16 cellular contexts compared by ENCODE assay signal in the genomic region with DNA sequence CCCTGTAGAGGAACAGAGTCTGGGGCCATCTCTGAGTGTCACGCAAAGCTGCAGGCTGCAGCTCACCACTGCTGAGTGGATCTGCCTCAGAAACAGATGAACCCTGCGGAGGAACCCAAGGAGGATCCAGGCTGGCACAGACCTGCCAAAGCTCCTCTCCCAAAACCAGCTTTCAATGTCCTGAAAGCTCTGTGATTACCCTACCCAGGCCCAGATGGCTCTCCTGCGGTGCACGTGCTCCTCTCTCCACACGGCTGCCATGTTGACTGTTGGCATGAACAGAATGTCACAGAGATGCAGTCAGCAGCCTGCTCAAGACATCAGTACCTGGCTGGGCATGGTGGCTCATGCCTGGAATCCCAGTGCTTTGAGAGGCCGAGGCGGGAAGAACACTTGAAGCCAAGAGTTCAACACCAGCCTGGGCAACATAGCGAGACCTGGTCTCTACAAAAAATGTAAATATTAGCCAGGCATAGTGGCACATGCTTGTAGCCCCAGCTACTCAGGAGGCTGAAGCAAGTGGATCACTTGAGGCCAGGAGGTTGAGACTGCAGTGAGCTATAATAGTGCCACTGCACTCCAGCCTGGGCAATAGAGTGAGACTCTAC.
A peak's percentile ranks its signal among the peaks of the same experiment; 100 is the strongest.
DNase-seq lines count a peak whose midpoint lies in the region; TF ChIP-seq lines count a peak whose summit lies in the region.
"Had no signal": no experiment of that assay in that cellular context is flagged by ENCODE, and none has a peak within 500 bp of the region (broad histone marks: within the 10 kb centered on the region; RNA-seq: fewer than 3 reads in every experiment).

No MANE protein-coding gene starts in this region.

- H3K4me1 Mint-ChIP-seq in activated naive CD4-positive, alpha-beta T cell treated with anti-CD3 and anti-CD28 coated beads, Interleukin-2, amount 50 U/mL, for 24 hours: peaks cover 29% of the 10 kb centered on the region
- H3K4me1 Mint-ChIP-seq in osteocyte (ENCODE audit: unreplicated experiment): no peaks in the 10 kb centered on the region
- H3K4me1 Mint-ChIP-seq: CD8-positive, alpha-beta memory T cell had no signal

- peaks cover 4% of the 10 kb centered on the region for H3K9me3 Mint-ChIP-seq in activated naive CD4-positive, alpha-beta T cell treated with anti-CD3 and anti-CD28 coated beads, Interleukin-2, amount 50 U/mL, for 24 hours
- peaks cover 7% of the 10 kb centered on the region for H3K9me3 Mint-ChIP-seq in osteocyte (ENCODE audit: unreplicated experiment)
- H3K9me3 Mint-ChIP-seq: GM23338 had no signal

- H3K4me3 Mint-ChIP-seq in activated naive CD4-positive, alpha-beta T cell treated with anti-CD3 and anti-CD28 coated beads, Interleukin-2, amount 50 U/mL, for 24 hours: peak overlapping the region; percentile 26
- no peak overlapping the region for H3K4me3 Mint-ChIP-seq in osteocyte (ENCODE audit: unreplicated experiment)
- H3K4me3 Mint-ChIP-seq: CD4-positive, CD25-positive, alpha-beta regulatory T cell; CD8-positive, alpha-beta memory T cell; GM23338 had no signal

- no peak overlapping the region for H3K27ac Mint-ChIP-seq in activated naive CD4-positive, alpha-beta T cell treated with anti-CD3 and anti-CD28 coated beads, Interleukin-2, amount 50 U/mL, for 24 hours
- no peak overlapping the region for H3K27ac Mint-ChIP-seq in osteocyte (ENCODE audit: unreplicated experiment)
- H3K27ac Mint-ChIP-seq: CD8-positive, alpha-beta memory T cell; GM23338 had no signal

- H3K36me3 Mint-ChIP-seq in activated naive CD4-positive, alpha-beta T cell treated with anti-CD3 and anti-CD28 coated beads, Interleukin-2, amount 50 U/mL, for 24 hours: no peaks in the 10 kb centered on the region
- H3K36me3 Mint-ChIP-seq in osteocyte (ENCODE audit: unreplicated experiment): no peaks in the 10 kb centered on the region
- H3K36me3 Mint-ChIP-seq: CD4-positive, CD25-positive, alpha-beta regulatory T cell had no signal

- no peak for TF ChIP-seq CTCF in osteocyte (IDR thresholded peaks at IDR 0.05)

- peaks cover 2% of the 10 kb centered on the region for H3K27me3 Mint-ChIP-seq in activated naive CD4-positive, alpha-beta T cell treated with anti-CD3 and anti-CD28 coated beads, Interleukin-2, amount 50 U/mL, for 24 hours
- H3K27me3 Mint-ChIP-seq in osteocyte (ENCODE audit: unreplicated experiment): peaks cover 18% of the 10 kb centered on the region

- no peak for DNase-seq in activated naive CD4-positive, alpha-beta T cell (lab: John Stamatoyannopoulos, UW)
- DNase-seq in mesenteric fat pad (ENCODE audit: low spot score) (peak; percentile 51), osteocyte (ENCODE audit: extremely low spot score, unreplicated experiment) (peak; percentile 56), COLO668 (lab: John Stamatoyannopoulos, UW; ENCODE audit: unreplicated experiment) (no peak), iPS-NIHi7 (ENCODE audit: extremely low spot score) (no peak)
- DNase-seq: ACHN; BE2C; C1 segment of cervical spinal cord; Caco-2; CD4-positive, CD25-positive, alpha-beta regulatory T cell; CD8-positive, alpha-beta memory T cell; DMS79 treated with DMSO at 0.1 percent for 48 hours; GF-D8; HCEC 1CT had no signal

Comparison
In these comparisons a context has a peak if more than half of its experiments do, and no peak if none do; other contexts are left out.
1. DNase-seq: peak in mesenteric fat pad (single experiment) and osteocyte (single experiment); none in activated naive CD4-positive, alpha-beta T cell (0 of 4), COLO668 (single experiment) and iPS-NIHi7 (single experiment).